Comparison of ENCODE assay signal across 26 cellular contexts in the genomic region with DNA sequence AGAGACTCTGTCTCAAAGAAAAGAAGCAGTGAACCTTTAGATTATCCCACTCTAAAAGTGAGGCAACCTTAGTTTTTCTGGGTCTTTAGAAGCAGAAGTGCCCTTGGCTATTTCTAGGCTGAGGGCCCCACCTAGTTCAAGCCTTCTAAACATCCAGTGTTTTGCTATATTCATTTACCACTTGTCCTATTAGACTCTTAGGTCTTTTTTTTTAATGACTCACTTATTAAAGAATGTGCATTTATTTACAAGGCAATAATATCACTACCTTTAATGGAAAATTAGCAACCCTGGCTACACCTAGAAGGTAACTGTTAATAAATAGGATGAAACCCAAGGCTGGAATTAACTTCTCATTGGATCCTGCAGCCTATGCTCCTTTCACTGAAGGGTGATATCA. TPM values are rescaled to one million over a fixed set of nuclear protein-coding genes. Genes with fewer than 3 reads are reported as not detected.
"Had no signal": no experiment of that assay in that cellular context is flagged by ENCODE, and none has a peak within 500 bp of the region (broad histone marks: within the 10 kb centered on the region; RNA-seq: fewer than 3 reads in every experiment).

No MANE protein-coding gene starts in this region.

- H3K36me3 ChIP-seq: esophagus muscularis mucosa, left ventricle myocardium inferior, neural progenitor cell, suprapubic skin, tibial nerve had no signal

- H3K27me3 ChIP-seq: esophagus muscularis mucosa, neural progenitor cell, suprapubic skin, tibial nerve had no signal

- H3K9me3 ChIP-seq: esophagus muscularis mucosa, left ventricle myocardium inferior, suprapubic skin, tibial nerve had no signal

- H3K4me3 ChIP-seq: coronary artery, esophagus muscularis mucosa, left ventricle myocardium inferior, neural progenitor cell, suprapubic skin, tibial nerve had no signal

- FAIRE-seq: bronchial epithelial cell, frontal cortex had no signal

- H3K27ac ChIP-seq: coronary artery, esophagus muscularis mucosa, left ventricle myocardium inferior, neural progenitor cell, suprapubic skin, tibial nerve had no signal

- DNase-seq: activated CD4-positive, alpha-beta memory T cell treated with anti-CD3 and anti-CD28 coated beads for 36 hours; activated CD4-positive, alpha-beta T cell treated with anti-CD3 and anti-CD28 coated beads for 4 hours; activated CD4-positive, CD25-positive, alpha-beta regulatory T cell; activated effector memory CD4-positive, alpha-beta T cell treated with Interleukin-2 at 50 U/mL for 16 hours; activated naive CD4-positive, alpha-beta T cell treated with anti-CD3 and anti-CD28 coated beads for 36 hours; activated naive CD8-positive, alpha-beta T cell treated with anti-CD3 and anti-CD28 coated beads, Interleukin-2, amount 10 ng/mL, durations not matched to agents 7 days and 5 days; activated T-cell treated with anti-CD3 and anti-CD28 coated beads, Interleukin-2, amount 50 U/mL, for 72 hours; amniotic stem cell; glutamatergic neuron; hippocampal formation; kidney glomerular epithelial cell; left ventricle myocardium inferior; naive thymus-derived CD8-positive, alpha-beta T cell; retina; stimulated activated CD4-positive, alpha-beta T cell treated with anti-CD3 and anti-CD28 coated beads, Interleukin-12 subunit alpha, Interleukin-12 subunit beta, amount 100 ng/mL, for 4 hours; stimulated activated CD4-positive, alpha-beta T cell treated with anti-CD3 and anti-CD28 coated beads, Interleukin-4, amount 100 ng/mL, for 4 hours; T-helper 1 cell had no signal

- ATAC-seq: activated T-cell treated with anti-CD3 and anti-CD28 coated beads, Interleukin-2, amount 50 U/mL, for 72 hours; naive thymus-derived CD8-positive, alpha-beta T cell had no signal

RNA-seq across cellular contexts. Expression of gene EHF, which starts 16.7 kb away (rescaled TPM):
- total RNA-seq: activated CD4-positive, alpha-beta memory T cell treated with anti-CD3 and anti-CD28 coated beads for 36 hours; activated naive CD4-positive, alpha-beta T cell treated with anti-CD3 and anti-CD28 coated beads for 36 hours; activated naive CD8-positive, alpha-beta T cell treated with anti-CD3 and anti-CD28 coated beads, Interleukin-2, amount 10 ng/mL, durations not matched to agents 7 days and 5 days; activated T-cell treated with anti-CD3 and anti-CD28 coated beads, Interleukin-2, amount 50 U/mL, for 72 hours; lung microvascular endothelial cell; naive thymus-derived CD8-positive, alpha-beta T cell; posterior vena cava had no signal
- polyA plus RNA-seq: naive thymus-derived CD8-positive, alpha-beta T cell had no signal
